Comparison of ENCODE assay signal across 1 cellular context in the genomic region with DNA sequence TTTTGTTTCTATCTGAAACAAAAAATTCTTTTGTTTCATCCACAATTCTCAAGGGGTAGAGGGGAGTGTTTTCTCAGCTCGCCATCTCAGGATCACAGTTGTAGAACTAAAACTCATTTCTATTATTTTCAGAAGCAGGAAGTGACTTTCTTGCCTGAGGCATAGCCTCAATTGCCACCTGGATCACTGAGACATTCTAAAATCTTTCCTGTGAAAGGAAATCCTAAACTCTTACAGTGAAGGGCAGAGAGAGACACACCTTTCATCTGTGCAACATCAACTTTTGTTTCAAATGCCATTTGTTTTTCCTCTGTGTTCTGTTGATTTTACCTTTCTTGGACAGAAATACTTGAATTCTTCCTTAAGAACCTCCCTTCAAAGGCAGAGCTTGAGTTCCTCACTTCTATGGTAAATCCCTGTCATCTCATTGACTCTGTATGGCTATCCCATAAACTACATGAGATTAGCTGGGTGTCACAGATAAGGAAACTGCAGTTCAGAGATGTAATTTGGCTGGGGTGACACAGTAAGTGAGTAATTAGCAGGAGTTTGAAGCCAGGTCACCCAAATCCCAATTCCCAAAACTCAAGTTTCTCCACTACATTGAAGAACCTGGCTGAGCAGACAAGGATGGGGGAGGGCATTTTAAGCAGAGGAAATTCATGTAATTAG.
TF ChIP-seq lines count a peak whose summit lies in the region.

No MANE protein-coding gene starts in this region.

TF ChIP-seq in K562, 482 proteins besides CTCF, POLR2A, EP300 and RAD21 (continued from another document and continues in another):
- TF ChIP-seq, protein P1, sequence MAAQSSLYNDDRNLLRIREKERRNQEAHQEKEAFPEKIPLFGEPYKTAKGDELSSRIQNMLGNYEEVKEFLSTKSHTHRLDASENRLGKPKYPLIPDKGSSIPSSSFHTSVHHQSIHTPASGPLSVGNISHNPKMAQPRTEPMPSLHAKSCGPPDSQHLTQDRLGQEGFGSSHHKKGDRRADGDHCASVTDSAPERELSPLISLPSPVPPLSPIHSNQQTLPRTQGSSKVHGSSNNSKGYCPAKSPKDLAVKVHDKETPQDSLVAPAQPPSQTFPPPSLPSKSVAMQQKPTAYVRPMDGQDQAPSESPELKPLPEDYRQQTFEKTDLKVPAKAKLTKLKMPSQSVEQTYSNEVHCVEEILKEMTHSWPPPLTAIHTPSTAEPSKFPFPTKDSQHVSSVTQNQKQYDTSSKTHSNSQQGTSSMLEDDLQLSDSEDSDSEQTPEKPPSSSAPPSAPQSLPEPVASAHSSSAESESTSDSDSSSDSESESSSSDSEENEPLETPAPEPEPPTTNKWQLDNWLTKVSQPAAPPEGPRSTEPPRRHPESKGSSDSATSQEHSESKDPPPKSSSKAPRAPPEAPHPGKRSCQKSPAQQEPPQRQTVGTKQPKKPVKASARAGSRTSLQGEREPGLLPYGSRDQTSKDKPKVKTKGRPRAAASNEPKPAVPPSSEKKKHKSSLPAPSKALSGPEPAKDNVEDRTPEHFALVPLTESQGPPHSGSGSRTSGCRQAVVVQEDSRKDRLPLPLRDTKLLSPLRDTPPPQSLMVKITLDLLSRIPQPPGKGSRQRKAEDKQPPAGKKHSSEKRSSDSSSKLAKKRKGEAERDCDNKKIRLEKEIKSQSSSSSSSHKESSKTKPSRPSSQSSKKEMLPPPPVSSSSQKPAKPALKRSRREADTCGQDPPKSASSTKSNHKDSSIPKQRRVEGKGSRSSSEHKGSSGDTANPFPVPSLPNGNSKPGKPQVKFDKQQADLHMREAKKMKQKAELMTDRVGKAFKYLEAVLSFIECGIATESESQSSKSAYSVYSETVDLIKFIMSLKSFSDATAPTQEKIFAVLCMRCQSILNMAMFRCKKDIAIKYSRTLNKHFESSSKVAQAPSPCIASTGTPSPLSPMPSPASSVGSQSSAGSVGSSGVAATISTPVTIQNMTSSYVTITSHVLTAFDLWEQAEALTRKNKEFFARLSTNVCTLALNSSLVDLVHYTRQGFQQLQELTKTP (IDR thresholded peaks at IDR 0.05; ENCODE audit: low read depth in 1 of 2, partially characterized antibody in 2 of 2) = no peak
- no peak for TF ChIP-seq MAFG (tag; conservative IDR thresholded peaks at IDR 0.05)
- peak; percentile 93 for TF ChIP-seq CBFA2T3 (IDR thresholded peaks at IDR 0.05)
- peak; percentile 43 for TF ChIP-seq HDAC3 (IDR thresholded peaks at IDR 0.05; ENCODE audit: borderline replicate concordance, partially characterized antibody)
- TF ChIP-seq SMARCA4 (IDR thresholded peaks at IDR 0.05) = peak; percentile 82
- TF ChIP-seq ARID1B (IDR thresholded peaks at IDR 0.05) = peak; percentile 93
- peak; percentile 83 for TF ChIP-seq TAL1 (IDR thresholded peaks at IDR 0.05)
- TF ChIP-seq GABPB2 (CRISPR knock-in tag; conservative IDR thresholded peaks at IDR 0.05) = no peak
- TF ChIP-seq NCOA6 (IDR thresholded peaks at IDR 0.05) = no peak
- TF ChIP-seq RFX5 (IDR thresholded peaks at IDR 0.05; ENCODE audit: low read depth, low read length) = no peak
- TF ChIP-seq BDP1 (IDR thresholded peaks at IDR 0.05; ENCODE audit: insufficient read depth, insufficient read length) = no peak
- TF ChIP-seq JUN (IDR thresholded peaks at IDR 0.05; ENCODE audit: borderline replicate concordance, low read depth, low read length) = 0 out of 2 replicates have a peak, but pooled peaks have one; percentile 35
- TF ChIP-seq JUN (CRISPR knock-in tag; IDR thresholded peaks at IDR 0.05; ENCODE audit: borderline replicate concordance) = no peak
- TF ChIP-seq SMARCE1 (IDR thresholded peaks at IDR 0.05) = peak; percentile 84
- peak in 1 of 2 experiments; percentile 96; a peak in 2 of 4 replicates for TF ChIP-seq HDAC1 (IDR thresholded peaks at IDR 0.05)
- peak; percentile 65; the same call in 1 of the 2 replicates for TF ChIP-seq SMARCC2 (IDR thresholded peaks at IDR 0.05; ENCODE audit: low read depth)
- no peak for TF ChIP-seq RBM17 (IDR thresholded peaks at IDR 0.05; ENCODE audit: borderline replicate concordance, low read depth, low read length)
- TF ChIP-seq JUND (IDR thresholded peaks at IDR 0.05; ENCODE audit: borderline replicate concordance, low read depth, low read length) = 0 out of 2 replicates have a peak, but pooled peaks have one; percentile 15
- peak; percentile 43; the same call in 1 of the 3 replicates for TF ChIP-seq JUND (tag; IDR thresholded peaks at IDR 0.05; ENCODE audit: borderline replicate concordance, low read depth, low read length)
- TF ChIP-seq, protein P2, sequence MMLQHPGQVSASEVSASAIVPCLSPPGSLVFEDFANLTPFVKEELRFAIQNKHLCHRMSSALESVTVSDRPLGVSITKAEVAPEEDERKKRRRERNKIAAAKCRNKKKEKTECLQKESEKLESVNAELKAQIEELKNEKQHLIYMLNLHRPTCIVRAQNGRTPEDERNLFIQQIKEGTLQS (IDR thresholded peaks at IDR 0.05) = peak; percentile 54
- TF ChIP-seq, protein P2 (CRISPR knock-in tag; conservative IDR thresholded peaks at IDR 0.05) = no peak
- TF ChIP-seq SOX6 (IDR thresholded peaks at IDR 0.05) = peak; percentile 55; the same call in 1 of the 2 replicates
- TF ChIP-seq, protein P3, sequence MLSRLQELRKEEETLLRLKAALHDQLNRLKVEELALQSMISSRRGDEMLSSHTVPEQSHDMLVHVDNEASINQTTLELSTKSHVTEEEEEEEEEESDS (CRISPR knock-in tag; IDR thresholded peaks at IDR 0.05) = no peak
- peak; percentile 84 to 97 for TF ChIP-seq RCOR1 (IDR thresholded peaks at IDR 0.05; ENCODE audit: borderline replicate concordance in 1 of 2, low read depth in 2 of 2, low read length in 2 of 2)
- peak; percentile 90 for TF ChIP-seq HDAC2 (IDR thresholded peaks at IDR 0.05)
- TF ChIP-seq, protein P4, sequence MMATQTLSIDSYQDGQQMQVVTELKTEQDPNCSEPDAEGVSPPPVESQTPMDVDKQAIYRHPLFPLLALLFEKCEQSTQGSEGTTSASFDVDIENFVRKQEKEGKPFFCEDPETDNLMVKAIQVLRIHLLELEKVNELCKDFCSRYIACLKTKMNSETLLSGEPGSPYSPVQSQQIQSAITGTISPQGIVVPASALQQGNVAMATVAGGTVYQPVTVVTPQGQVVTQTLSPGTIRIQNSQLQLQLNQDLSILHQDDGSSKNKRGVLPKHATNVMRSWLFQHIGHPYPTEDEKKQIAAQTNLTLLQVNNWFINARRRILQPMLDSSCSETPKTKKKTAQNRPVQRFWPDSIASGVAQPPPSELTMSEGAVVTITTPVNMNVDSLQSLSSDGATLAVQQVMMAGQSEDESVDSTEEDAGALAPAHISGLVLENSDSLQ (IDR thresholded peaks at IDR 0.05) = peak; percentile 68
- TF ChIP-seq KDM1A (IDR thresholded peaks at IDR 0.05) = peak; percentile 98
- TF ChIP-seq TARDBP (IDR thresholded peaks at IDR 0.05) = no peak
- peak; percentile 29; the same call in 1 of the 2 replicates for TF ChIP-seq LEF1 (IDR thresholded peaks at IDR 0.05)
- TF ChIP-seq, protein P5, sequence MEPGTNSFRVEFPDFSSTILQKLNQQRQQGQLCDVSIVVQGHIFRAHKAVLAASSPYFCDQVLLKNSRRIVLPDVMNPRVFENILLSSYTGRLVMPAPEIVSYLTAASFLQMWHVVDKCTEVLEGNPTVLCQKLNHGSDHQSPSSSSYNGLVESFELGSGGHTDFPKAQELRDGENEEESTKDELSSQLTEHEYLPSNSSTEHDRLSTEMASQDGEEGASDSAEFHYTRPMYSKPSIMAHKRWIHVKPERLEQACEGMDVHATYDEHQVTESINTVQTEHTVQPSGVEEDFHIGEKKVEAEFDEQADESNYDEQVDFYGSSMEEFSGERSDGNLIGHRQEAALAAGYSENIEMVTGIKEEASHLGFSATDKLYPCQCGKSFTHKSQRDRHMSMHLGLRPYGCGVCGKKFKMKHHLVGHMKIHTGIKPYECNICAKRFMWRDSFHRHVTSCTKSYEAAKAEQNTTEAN (CRISPR knock-in tag; IDR thresholded peaks at IDR 0.05) = no peak
- TF ChIP-seq MEIS2 (IDR thresholded peaks at IDR 0.05; ENCODE audit: partially characterized antibody) = peak; percentile 97
- TF ChIP-seq, protein P6, sequence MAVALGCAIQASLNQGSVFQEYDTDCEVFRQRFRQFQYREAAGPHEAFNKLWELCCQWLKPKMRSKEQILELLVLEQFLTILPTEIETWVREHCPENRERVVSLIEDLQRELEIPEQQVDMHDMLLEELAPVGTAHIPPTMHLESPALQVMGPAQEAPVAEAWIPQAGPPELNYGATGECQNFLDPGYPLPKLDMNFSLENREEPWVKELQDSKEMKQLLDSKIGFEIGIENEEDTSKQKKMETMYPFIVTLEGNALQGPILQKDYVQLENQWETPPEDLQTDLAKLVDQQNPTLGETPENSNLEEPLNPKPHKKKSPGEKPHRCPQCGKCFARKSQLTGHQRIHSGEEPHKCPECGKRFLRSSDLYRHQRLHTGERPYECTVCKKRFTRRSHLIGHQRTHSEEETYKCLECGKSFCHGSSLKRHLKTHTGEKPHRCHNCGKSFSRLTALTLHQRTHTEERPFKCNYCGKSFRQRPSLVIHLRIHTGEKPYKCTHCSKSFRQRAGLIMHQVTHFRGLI (CRISPR knock-in tag; IDR thresholded peaks at IDR 0.05) = no peak
- TF ChIP-seq NR2C2 (CRISPR knock-in tag; IDR thresholded peaks at IDR 0.05) = no peak
- TF ChIP-seq NR2C2 (tag; IDR thresholded peaks at IDR 0.05) = no peak
- peak; percentile 68 for TF ChIP-seq CCNT2 (IDR thresholded peaks at IDR 0.05; ENCODE audit: borderline replicate concordance, extremely low read depth, insufficient read length, low read depth, low read length)
- peak; percentile 88 for TF ChIP-seq CBFA2T2 (conservative IDR thresholded peaks at IDR 0.05)
- no peak for TF ChIP-seq PTBP1 (IDR thresholded peaks at IDR 0.05; ENCODE audit: low read depth, low read length)
- TF ChIP-seq, protein P7, sequence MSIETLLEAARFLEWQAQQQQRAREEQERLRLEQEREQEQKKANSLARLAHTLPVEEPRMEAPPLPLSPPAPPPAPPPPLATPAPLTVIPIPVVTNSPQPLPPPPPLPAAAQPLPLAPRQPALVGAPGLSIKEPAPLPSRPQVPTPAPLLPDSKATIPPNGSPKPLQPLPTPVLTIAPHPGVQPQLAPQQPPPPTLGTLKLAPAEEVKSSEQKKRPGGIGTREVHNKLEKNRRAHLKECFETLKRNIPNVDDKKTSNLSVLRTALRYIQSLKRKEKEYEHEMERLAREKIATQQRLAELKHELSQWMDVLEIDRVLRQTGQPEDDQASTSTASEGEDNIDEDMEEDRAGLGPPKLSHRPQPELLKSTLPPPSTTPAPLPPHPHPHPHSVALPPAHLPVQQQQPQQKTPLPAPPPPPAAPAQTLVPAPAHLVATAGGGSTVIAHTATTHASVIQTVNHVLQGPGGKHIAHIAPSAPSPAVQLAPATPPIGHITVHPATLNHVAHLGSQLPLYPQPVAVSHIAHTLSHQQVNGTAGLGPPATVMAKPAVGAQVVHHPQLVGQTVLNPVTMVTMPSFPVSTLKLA (conservative IDR thresholded peaks at IDR 0.05) = peak in 1 of 2 experiments; percentile 46; a peak in 1 of 4 replicates
- TF ChIP-seq KDM2B (CRISPR knock-in tag; IDR thresholded peaks at IDR 0.05) = no peak
- TF ChIP-seq, protein P8, sequence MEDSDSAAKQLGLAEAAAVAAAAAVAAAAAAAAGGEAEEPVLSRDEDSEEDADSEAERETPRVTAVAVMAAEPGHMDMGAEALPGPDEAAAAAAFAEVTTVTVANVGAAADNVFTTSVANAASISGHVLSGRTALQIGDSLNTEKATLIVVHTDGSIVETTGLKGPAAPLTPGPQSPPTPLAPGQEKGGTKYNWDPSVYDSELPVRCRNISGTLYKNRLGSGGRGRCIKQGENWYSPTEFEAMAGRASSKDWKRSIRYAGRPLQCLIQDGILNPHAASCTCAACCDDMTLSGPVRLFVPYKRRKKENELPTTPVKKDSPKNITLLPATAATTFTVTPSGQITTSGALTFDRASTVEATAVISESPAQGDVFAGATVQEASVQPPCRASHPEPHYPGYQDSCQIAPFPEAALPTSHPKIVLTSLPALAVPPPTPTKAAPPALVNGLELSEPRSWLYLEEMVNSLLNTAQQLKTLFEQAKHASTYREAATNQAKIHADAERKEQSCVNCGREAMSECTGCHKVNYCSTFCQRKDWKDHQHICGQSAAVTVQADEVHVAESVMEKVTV (CRISPR knock-in tag; IDR thresholded peaks at IDR 0.05) = no peak
- TF ChIP-seq, protein P9, sequence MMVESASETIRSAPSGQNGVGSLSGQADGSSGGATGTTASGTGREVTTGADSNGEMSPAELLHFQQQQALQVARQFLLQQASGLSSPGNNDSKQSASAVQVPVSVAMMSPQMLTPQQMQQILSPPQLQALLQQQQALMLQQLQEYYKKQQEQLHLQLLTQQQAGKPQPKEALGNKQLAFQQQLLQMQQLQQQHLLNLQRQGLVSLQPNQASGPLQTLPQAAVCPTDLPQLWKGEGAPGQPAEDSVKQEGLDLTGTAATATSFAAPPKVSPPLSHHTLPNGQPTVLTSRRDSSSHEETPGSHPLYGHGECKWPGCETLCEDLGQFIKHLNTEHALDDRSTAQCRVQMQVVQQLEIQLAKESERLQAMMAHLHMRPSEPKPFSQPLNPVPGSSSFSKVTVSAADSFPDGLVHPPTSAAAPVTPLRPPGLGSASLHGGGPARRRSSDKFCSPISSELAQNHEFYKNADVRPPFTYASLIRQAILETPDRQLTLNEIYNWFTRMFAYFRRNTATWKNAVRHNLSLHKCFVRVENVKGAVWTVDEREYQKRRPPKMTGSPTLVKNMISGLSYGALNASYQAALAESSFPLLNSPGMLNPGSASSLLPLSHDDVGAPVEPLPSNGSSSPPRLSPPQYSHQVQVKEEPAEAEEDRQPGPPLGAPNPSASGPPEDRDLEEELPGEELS (CRISPR knock-in tag; IDR thresholded peaks at IDR 0.05; ENCODE audit: borderline replicate concordance) = no peak
- no peak for TF ChIP-seq ZNF316 (IDR thresholded peaks at IDR 0.05)
- TF ChIP-seq, protein P10, sequence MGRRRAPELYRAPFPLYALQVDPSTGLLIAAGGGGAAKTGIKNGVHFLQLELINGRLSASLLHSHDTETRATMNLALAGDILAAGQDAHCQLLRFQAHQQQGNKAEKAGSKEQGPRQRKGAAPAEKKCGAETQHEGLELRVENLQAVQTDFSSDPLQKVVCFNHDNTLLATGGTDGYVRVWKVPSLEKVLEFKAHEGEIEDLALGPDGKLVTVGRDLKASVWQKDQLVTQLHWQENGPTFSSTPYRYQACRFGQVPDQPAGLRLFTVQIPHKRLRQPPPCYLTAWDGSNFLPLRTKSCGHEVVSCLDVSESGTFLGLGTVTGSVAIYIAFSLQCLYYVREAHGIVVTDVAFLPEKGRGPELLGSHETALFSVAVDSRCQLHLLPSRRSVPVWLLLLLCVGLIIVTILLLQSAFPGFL (CRISPR knock-in tag; IDR thresholded peaks at IDR 0.05) = no peak
- no peak for TF ChIP-seq ZNF707 (CRISPR knock-in tag; conservative IDR thresholded peaks at IDR 0.05)
- TF ChIP-seq CBX3 (IDR thresholded peaks at IDR 0.05; ENCODE audit: borderline replicate concordance in 1 of 2, low read length in 2 of 2) = no peak
- peak; percentile 91 for TF ChIP-seq TEAD4 (IDR thresholded peaks at IDR 0.05; ENCODE audit: low read length)
- no peak for TF ChIP-seq TEAD4 (CRISPR knock-in tag; IDR thresholded peaks at IDR 0.05; ENCODE audit: borderline replicate concordance)
- TF ChIP-seq TAF9B (IDR thresholded peaks at IDR 0.05; ENCODE audit: partially characterized antibody) = no peak
- no peak for TF ChIP-seq HMGN3 (IDR thresholded peaks at IDR 0.05; ENCODE audit: borderline replicate concordance, extremely low read depth, insufficient read length, low read depth, low read length)
- TF ChIP-seq SNRNP70 (optimal IDR thresholded peaks at IDR 0.05; ENCODE audit: low read depth, low read length) = no peak
- peak; percentile 64; the same call in 1 of the 2 replicates for TF ChIP-seq KLF16 (IDR thresholded peaks at IDR 0.05)
- TF ChIP-seq MECOM (CRISPR knock-in tag; IDR thresholded peaks at IDR 0.05) = no peak
- no peak for TF ChIP-seq EWSR1 (IDR thresholded peaks at IDR 0.05; ENCODE audit: borderline replicate concordance, low read depth, partially characterized antibody)
